Comparison of ENCODE assay signal across 8 cellular contexts in the genomic region with DNA sequence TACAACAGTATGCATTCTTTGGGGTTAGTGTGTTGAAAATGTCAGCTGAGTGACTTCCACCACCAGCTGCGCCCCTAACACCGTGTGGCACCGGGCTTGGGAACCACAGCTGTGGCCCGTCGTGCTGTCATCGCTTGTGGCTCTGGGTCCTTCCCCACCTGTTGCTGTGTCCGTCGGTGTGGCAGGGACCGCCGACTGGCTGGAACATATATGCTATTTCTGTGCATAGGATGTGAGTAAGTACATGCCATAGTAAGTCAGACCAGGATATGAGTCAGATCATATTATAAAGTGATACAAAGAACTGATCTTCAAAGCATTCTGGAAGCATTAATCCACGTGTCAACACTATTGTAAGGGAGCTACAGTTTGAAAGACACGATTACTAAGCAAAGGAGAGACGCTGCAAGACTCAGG. TPM values are rescaled to one million over a fixed set of nuclear protein-coding genes. Genes with fewer than 3 reads are reported as not detected.
A peak's percentile ranks its signal among the peaks of the same experiment; 100 is the strongest.
DNase-seq lines count a peak whose midpoint lies in the region; ATAC-seq and TF ChIP-seq lines count a peak whose summit lies in the region.

No MANE protein-coding gene starts in this region.

- peak overlapping the region; percentile 79 for H2AFZ ChIP-seq in IMR-90 (replicated peaks; ENCODE audit: low read length, poor library complexity)

- no peaks in the 10 kb centered on the region for H3K9me3 Mint-ChIP-seq in activated CD8-positive, alpha-beta memory T cell treated with anti-CD3 and anti-CD28 coated beads, Interleukin-2, amount 10 ng/mL, durations not matched to agents 7 days and 5 days (ENCODE audit: low read depth)

- peak overlapping the region; percentile 68 for H2BK5ac ChIP-seq in IMR-90 (ENCODE audit: low read depth, low read length, poor library complexity, severe bottlenecking)

- ATAC-seq in IMR-90 (ENCODE audit: low read depth): peak; percentile 19
- peak; percentile 43 for ATAC-seq in activated CD8-positive, alpha-beta memory T cell treated with anti-CD3 and anti-CD28 coated beads, Interleukin-2, amount 10 ng/mL, durations not matched to agents 7 days and 5 days
- no peak for ATAC-seq in GM21447 (IDR thresholded peaks at IDR 0.05; ENCODE audit: unreplicated experiment)
- ATAC-seq in GM18909 (IDR thresholded peaks at IDR 0.05; ENCODE audit: poor library complexity, unreplicated experiment): no peak

- POLR2A ChIA-PET in IMR-90 (lab: Charles Lee; ENCODE audit: unreplicated experiment): interaction anchor here (0.6 kb wide), 1 partner anchor 12 kb away, joined by 4 read pairs; no protein-coding TSS in a partner anchor

- peaks cover 58% of the 10 kb centered on the region for H3K4me1 Mint-ChIP-seq in activated CD8-positive, alpha-beta memory T cell treated with anti-CD3 and anti-CD28 coated beads, Interleukin-2, amount 10 ng/mL, durations not matched to agents 7 days and 5 days

- H3K9me1 ChIP-seq in IMR-90 (ENCODE audit: insufficient read depth, low read length): peaks cover 45% of the 10 kb centered on the region

- intact Hi-C loops in IMR-90 (cut with micrococcal nuclease): no loop called here

- peak overlapping the region; percentile 81 for H2BK120ac ChIP-seq in IMR-90 (ENCODE audit: low read depth, low read length)

- H3K56ac ChIP-seq in IMR-90 (ENCODE audit: extremely low read depth, insufficient read depth, low read length): peak overlapping the region; percentile 18; the same call in 1 of the 2 replicates

- H4K5ac ChIP-seq in IMR-90 (ENCODE audit: low read depth, low read length): peak overlapping the region; percentile 56; the same call in 1 of the 2 replicates

- H3K4me3 ChIP-seq in IMR-90 (ENCODE audit: insufficient read depth, low read depth, low read length): no peak overlapping the region

- 0% methylated on average over 1 of the region's 13 CpGs; no CpG with 5 or more reads in 1 of the 2 experiments for WGBS in IMR-90 (ENCODE audit: extremely low coverage in 2 of 2, insufficient read length in 1 of 2), 2 experiments

- peak overlapping the region; percentile 77 for H3K27ac Mint-ChIP-seq in activated CD8-positive, alpha-beta memory T cell treated with anti-CD3 and anti-CD28 coated beads, Interleukin-2, amount 10 ng/mL, durations not matched to agents 7 days and 5 days

- peak overlapping the region; percentile 69 to 71 for H4K8ac ChIP-seq in IMR-90 (ENCODE audit: low read depth in 2 of 2, low read length in 2 of 2)

- peak overlapping the region; percentile 80 for H2AK5ac ChIP-seq in IMR-90 (ENCODE audit: low read depth, low read length)

- H2BK15ac ChIP-seq in IMR-90 (ENCODE audit: low read depth, low read length): peak overlapping the region; percentile 88; the same call in 2 of the 3 replicates

- H2AK9ac ChIP-seq in IMR-90 (replicated peaks; ENCODE audit: low read depth, low read length, poor library complexity): peak overlapping the region; percentile 8

- peak overlapping the region; percentile 57; the same call in 1 of the 2 replicates for H3K23ac ChIP-seq in IMR-90 (ENCODE audit: low read depth, low read length)

- no peak for TF ChIP-seq POLR2A in IMR-90 (IDR thresholded peaks at IDR 0.05; ENCODE audit: low read depth, low read length)

- peak overlapping the region; percentile 50; the same call in 1 of the 2 replicates for H3K14ac ChIP-seq in IMR-90 (replicated peaks; ENCODE audit: low read depth, low read length)

- peak overlapping the region; percentile 75 for H3K4ac ChIP-seq in IMR-90 (ENCODE audit: low read depth, low read length)

- H3K27me3 ChIP-seq in IMR-90 (ENCODE audit: control insufficient read depth, insufficient read depth, low read length): no peaks in the 10 kb centered on the region

- no peak overlapping the region for H3K4me3 Mint-ChIP-seq in activated CD8-positive, alpha-beta memory T cell treated with anti-CD3 and anti-CD28 coated beads, Interleukin-2, amount 10 ng/mL, durations not matched to agents 7 days and 5 days

- peaks cover 48 to 84% of the 10 kb centered on the region in 2 experiments for H3K79me1 ChIP-seq in IMR-90 (ENCODE audit: low read depth in 1 of 2, low read length in 2 of 2)

- no peaks in the 10 kb centered on the region for H4K20me1 ChIP-seq in IMR-90 (ENCODE audit: insufficient read depth, low read length)

- in situ Hi-C loops in IMR-90 (cut with MboI; ENCODE audit: low sequenced_read_pairs): no loop called here

- H3K18ac ChIP-seq in IMR-90 (ENCODE audit: low read depth, low read length): peak overlapping the region; percentile 65; the same call in 1 of the 2 replicates

- H2BK20ac ChIP-seq in IMR-90 (ENCODE audit: low read depth, low read length): peak overlapping the region; percentile 93

- no peaks in the 10 kb centered on the region for H3K27me3 Mint-ChIP-seq in activated CD8-positive, alpha-beta memory T cell treated with anti-CD3 and anti-CD28 coated beads, Interleukin-2, amount 10 ng/mL, durations not matched to agents 7 days and 5 days

- no peaks in the 10 kb centered on the region for H3K9me3 ChIP-seq in IMR-90 (ENCODE audit: control insufficient read depth, insufficient read depth, low read length)

- peak overlapping the region; percentile 71 for H4K91ac ChIP-seq in IMR-90 (ENCODE audit: insufficient read depth, low read depth, low read length)

- peak overlapping the region; percentile 6; the same call in 1 of the 2 replicates for H3K4me2 ChIP-seq in IMR-90 (ENCODE audit: low read depth, low read length)

- H3K27ac ChIP-seq in IMR-90 (ENCODE audit: insufficient read depth, low read length): peak overlapping the region; percentile 34; the same call in 1 of the 2 replicates

- H3K4me1 ChIP-seq in IMR-90 (ENCODE audit: control insufficient read depth, insufficient read depth, low read length): peaks cover 39% of the 10 kb centered on the region

- H3K36me3 ChIP-seq in IMR-90 (ENCODE audit: control insufficient read depth, insufficient read depth, low read length): peaks cover 1% of the 10 kb centered on the region; the same call in 1 of the 2 replicates

- no peak overlapping the region for H3K9ac ChIP-seq in IMR-90 (ENCODE audit: low read depth, low read length)

- dilution Hi-C loops in IMR-90 (cut with HindIII; ENCODE audit: low sequenced_read_pairs, unreplicated experiment): no loop called here

- BruUV-seq in IMR-90 (replicated peaks; lab: Mats Ljungman, UMichigan): no TSS peak

- DNase-seq in IMR-90: peak; percentile 87
- peak; percentile 77 for DNase-seq in activated CD8-positive, alpha-beta memory T cell treated with anti-CD3 and anti-CD28 coated beads, Interleukin-2, amount 10 ng/mL, durations not matched to agents 7 days and 5 days
- peak; percentile 40 for DNase-seq in fibroblast of peridontal ligament (ENCODE audit: extremely low read depth)
- DNase-seq in stimulated activated CD4-positive, alpha-beta T cell treated with anti-CD3 and anti-CD28 coated beads, TNF-alpha, amount 100 ng/mL, for 48 hours (ENCODE audit: low read depth in 3 of 3): peak; percentile 19 to 50 (median 44)
- DNase-seq in medulla oblongata (ENCODE audit: extremely low spot score): no peak
- no peak for DNase-seq in superior temporal gyrus (ENCODE audit: extremely low spot score)

- CTCF ChIA-PET in IMR-90 (lab: Yijun Ruan, JAX): interaction anchor here (1.3 kb wide), 1 partner anchor 10 kb away, joined by 3 read pairs; no protein-coding TSS in a partner anchor
- CTCF ChIA-PET in activated CD8-positive, alpha-beta memory T cell treated with anti-CD3 and anti-CD28 coated beads, Interleukin-2, amount 10 ng/mL, durations not matched to agents 7 days and 5 days (lab: Charles Lee): interaction anchor here (0.6 to 2.2 kb wide), 5 partner anchors 9 to 35 kb away, joined by 3 to 9 read pairs (median 6); a partner anchor contains a TSS

- TF ChIP-seq CTCF in IMR-90 (conservative IDR thresholded peaks at IDR 0.05; ENCODE audit: low read depth, low read length): no peak

- no peak for TF ChIP-seq RAD21 in IMR-90 (IDR thresholded peaks at IDR 0.05; ENCODE audit: low read length)

- H3K36me3 Mint-ChIP-seq in activated CD8-positive, alpha-beta memory T cell treated with anti-CD3 and anti-CD28 coated beads, Interleukin-2, amount 10 ng/mL, durations not matched to agents 7 days and 5 days: peaks cover 17% of the 10 kb centered on the region

TF ChIP-seq in IMR-90, 13 proteins besides CTCF, POLR2A, EP300 and RAD21 (continues in another document):
- TF ChIP-seq SMC3 (IDR thresholded peaks at IDR 0.05; ENCODE audit: low read depth, low read length): no peak
- no peak for TF ChIP-seq MAFK (IDR thresholded peaks at IDR 0.05; ENCODE audit: low read depth, low read length)
- no peak for TF ChIP-seq MXI1 (IDR thresholded peaks at IDR 0.05; ENCODE audit: borderline replicate concordance, low read depth, low read length)
- TF ChIP-seq RCOR1 (IDR thresholded peaks at IDR 0.05; ENCODE audit: insufficient replicate concordance, low read length): no peak
- TF ChIP-seq BHLHE40 (IDR thresholded peaks at IDR 0.05; ENCODE audit: low read depth, low read length): peak; percentile 60
- no peak for TF ChIP-seq MAZ (IDR thresholded peaks at IDR 0.05; ENCODE audit: borderline replicate concordance, low read depth, low read length)
- TF ChIP-seq, protein P1, sequence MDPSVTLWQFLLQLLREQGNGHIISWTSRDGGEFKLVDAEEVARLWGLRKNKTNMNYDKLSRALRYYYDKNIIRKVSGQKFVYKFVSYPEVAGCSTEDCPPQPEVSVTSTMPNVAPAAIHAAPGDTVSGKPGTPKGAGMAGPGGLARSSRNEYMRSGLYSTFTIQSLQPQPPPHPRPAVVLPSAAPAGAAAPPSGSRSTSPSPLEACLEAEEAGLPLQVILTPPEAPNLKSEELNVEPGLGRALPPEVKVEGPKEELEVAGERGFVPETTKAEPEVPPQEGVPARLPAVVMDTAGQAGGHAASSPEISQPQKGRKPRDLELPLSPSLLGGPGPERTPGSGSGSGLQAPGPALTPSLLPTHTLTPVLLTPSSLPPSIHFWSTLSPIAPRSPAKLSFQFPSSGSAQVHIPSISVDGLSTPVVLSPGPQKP (IDR thresholded peaks at IDR 0.05; ENCODE audit: borderline replicate concordance, low read depth, low read length): no peak
- TF ChIP-seq RFX5 (IDR thresholded peaks at IDR 0.05; ENCODE audit: low read depth, low read length): no peak
- TF ChIP-seq NFE2L2 (IDR thresholded peaks at IDR 0.05; ENCODE audit: low read depth, low read length): no peak

RNA-seq across cellular contexts. Expression of a gene that starts 31.9 kb away (rescaled TPM):
- 26.4 and 29.0 TPM in 2 replicates for total RNA-seq in IMR-90 (2012; rRNA removed)
- polyA plus RNA-seq in IMR-90 (2012; rRNA removed): 21.0 and 21.1 TPM in 2 replicates
- polyA plus RNA-seq in IMR-90 (2012; cell fraction: cytosol; rRNA removed): 13.2 and 20.3 TPM in 2 replicates
- polyA plus RNA-seq in IMR-90 (2012; cell fraction: nucleus; rRNA removed; ENCODE audit: low replicate concordance): 10.2 and 11.2 TPM in 2 replicates
- 10 to 100 TPM; 15.6 to 19.8 TPM for total RNA-seq in activated CD8-positive, alpha-beta memory T cell treated with anti-CD3 and anti-CD28 coated beads, Interleukin-2, amount 10 ng/mL, durations not matched to agents 7 days and 5 days

RNA-seq across cellular contexts. Expression of a gene that starts 46.6 kb away (rescaled TPM):
- total RNA-seq in IMR-90 (2012; rRNA removed): under 0.01 TPM in 2 replicates
- 0.37 and 0.38 TPM in 2 replicates for polyA plus RNA-seq in IMR-90 (2012; rRNA removed)
- 0.10 and 0.12 TPM in 2 replicates for polyA plus RNA-seq in IMR-90 (2012; cell fraction: cytosol; rRNA removed)
- 2.3 and 3.5 TPM in 2 replicates for polyA plus RNA-seq in IMR-90 (2012; cell fraction: nucleus; rRNA removed; ENCODE audit: low replicate concordance)
- total RNA-seq in activated CD8-positive, alpha-beta memory T cell treated with anti-CD3 and anti-CD28 coated beads, Interleukin-2, amount 10 ng/mL, durations not matched to agents 7 days and 5 days: under 1 TPM; 0.54 to 0.91 TPM

Comparison
In these comparisons a context has a peak if more than half of its experiments do, and no peak if none do; other contexts are left out.
1. ATAC-seq: peak in IMR-90 (single experiment) and activated CD8-positive, alpha-beta memory T cell treated with anti-CD3 and anti-CD28 coated beads, Interleukin-2, amount 10 ng/mL, durations not matched to agents 7 days and 5 days (single experiment); none in GM21447 (single experiment) and GM18909 (single experiment).
2. DNase-seq: peak in IMR-90 (single experiment), activated CD8-positive, alpha-beta memory T cell treated with anti-CD3 and anti-CD28 coated beads, Interleukin-2, amount 10 ng/mL, durations not matched to agents 7 days and 5 days (single experiment), fibroblast of peridontal ligament (single experiment) and stimulated activated CD4-positive, alpha-beta T cell treated with anti-CD3 and anti-CD28 coated beads, TNF-alpha, amount 100 ng/mL, for 48 hours (3 of 3); none in medulla oblongata (single experiment) and superior temporal gyrus (single experiment).